In the genomic region with DNA sequence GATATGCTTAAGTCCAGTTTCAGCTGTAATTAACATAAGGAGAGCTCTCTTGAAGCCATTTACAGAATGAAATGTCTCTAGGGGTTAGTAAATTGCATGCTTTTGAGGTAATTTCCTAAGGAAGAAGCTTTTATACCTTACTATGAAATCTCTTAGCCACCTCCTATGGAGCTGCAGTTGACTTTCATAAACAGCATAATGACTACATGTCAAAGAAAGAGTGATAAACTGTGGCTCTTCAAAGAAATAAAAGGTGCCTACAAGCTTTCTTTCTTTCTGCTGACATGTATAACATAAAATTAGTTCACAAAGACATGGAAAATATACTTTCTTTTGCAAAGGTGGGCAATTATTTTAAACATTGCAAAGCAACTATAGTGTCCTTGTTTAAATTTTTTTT, we compare ENCODE assay signal across 1 cellular context.
TF ChIP-seq lines count a peak whose summit lies in the region.

No MANE protein-coding gene starts in this region.

TF ChIP-seq in HEK293, 187 proteins besides CTCF, POLR2A, EP300 and RAD21 (continued from another document):
- TF ChIP-seq, protein P1, sequence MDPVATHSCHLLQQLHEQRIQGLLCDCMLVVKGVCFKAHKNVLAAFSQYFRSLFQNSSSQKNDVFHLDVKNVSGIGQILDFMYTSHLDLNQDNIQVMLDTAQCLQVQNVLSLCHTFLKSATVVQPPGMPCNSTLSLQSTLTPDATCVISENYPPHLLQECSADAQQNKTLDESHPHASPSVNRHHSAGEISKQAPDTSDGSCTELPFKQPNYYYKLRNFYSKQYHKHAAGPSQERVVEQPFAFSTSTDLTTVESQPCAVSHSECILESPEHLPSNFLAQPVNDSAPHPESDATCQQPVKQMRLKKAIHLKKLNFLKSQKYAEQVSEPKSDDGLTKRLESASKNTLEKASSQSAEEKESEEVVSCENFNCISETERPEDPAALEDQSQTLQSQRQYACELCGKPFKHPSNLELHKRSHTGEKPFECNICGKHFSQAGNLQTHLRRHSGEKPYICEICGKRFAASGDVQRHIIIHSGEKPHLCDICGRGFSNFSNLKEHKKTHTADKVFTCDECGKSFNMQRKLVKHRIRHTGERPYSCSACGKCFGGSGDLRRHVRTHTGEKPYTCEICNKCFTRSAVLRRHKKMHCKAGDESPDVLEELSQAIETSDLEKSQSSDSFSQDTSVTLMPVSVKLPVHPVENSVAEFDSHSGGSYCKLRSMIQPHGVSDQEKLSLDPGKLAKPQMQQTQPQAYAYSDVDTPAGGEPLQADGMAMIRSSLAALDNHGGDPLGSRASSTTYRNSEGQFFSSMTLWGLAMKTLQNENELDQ (tag by site-specific recombination; IDR thresholded peaks at IDR 0.05; ENCODE audit: low read depth) = no peak
- TF ChIP-seq YY1 (tag by site-specific recombination; IDR thresholded peaks at IDR 0.05) = 0 out of 2 replicates have a peak, but pooled peaks have one; percentile 8
- 0 out of 2 replicates have a peak, but pooled peaks have one; percentile 44 for TF ChIP-seq ZNF843 (tag by site-specific recombination; IDR thresholded peaks at IDR 0.05)
- TF ChIP-seq, protein P2, sequence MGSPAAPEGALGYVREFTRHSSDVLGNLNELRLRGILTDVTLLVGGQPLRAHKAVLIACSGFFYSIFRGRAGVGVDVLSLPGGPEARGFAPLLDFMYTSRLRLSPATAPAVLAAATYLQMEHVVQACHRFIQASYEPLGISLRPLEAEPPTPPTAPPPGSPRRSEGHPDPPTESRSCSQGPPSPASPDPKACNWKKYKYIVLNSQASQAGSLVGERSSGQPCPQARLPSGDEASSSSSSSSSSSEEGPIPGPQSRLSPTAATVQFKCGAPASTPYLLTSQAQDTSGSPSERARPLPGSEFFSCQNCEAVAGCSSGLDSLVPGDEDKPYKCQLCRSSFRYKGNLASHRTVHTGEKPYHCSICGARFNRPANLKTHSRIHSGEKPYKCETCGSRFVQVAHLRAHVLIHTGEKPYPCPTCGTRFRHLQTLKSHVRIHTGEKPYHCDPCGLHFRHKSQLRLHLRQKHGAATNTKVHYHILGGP (tag by site-specific recombination; IDR thresholded peaks at IDR 0.05) = peak; percentile 28; the same call in 1 of the 2 replicates
TF ChIP-seq in HEK293: peak in this region for 13.
